20 cellular contexts compared by ENCODE assay signal in genomic region chr1:231610392-231610791, GRCh38.
"Had no signal": no experiment of that assay in that cellular context is flagged by ENCODE, and none has a peak within 500 bp of the region (broad histone marks: within the 10 kb centered on the region; RNA-seq: fewer than 3 reads in every experiment).

No MANE protein-coding gene starts in this region.

- H3K36me3 ChIP-seq: suprapubic skin had no signal

- H3K4me3 ChIP-seq: suprapubic skin had no signal

- H3K4me1 Mint-ChIP-seq: nephron progenitor cell had no signal

- H3K27me3 Mint-ChIP-seq: activated CD4-positive, alpha-beta memory T cell treated with anti-CD3 and anti-CD28 coated beads for 36 hours; stimulated activated naive CD8-positive, alpha-beta T cell treated with anti-CD3 and anti-CD28 coated beads, Interleukin-15, Interleukin-2, amounts not matched to agents 100 ng/mL and 50 ng/mL, for 24 hours had no signal

- H3K9me3 ChIP-seq: suprapubic skin had no signal

- H3K4me3 Mint-ChIP-seq: activated CD4-positive, alpha-beta memory T cell treated with anti-CD3 and anti-CD28 coated beads for 36 hours; activated CD8-positive, alpha-beta memory T cell treated with anti-CD3 and anti-CD28 coated beads, Interleukin-2, amount 10 ng/mL, durations not matched to agents 7 days and 5 days; activated naive CD4-positive, alpha-beta T cell treated with anti-CD3 and anti-CD28 coated beads, Interleukin-2, amount 10 ng/mL, durations not matched to agents 7 days and 5 days; nephron progenitor cell; stimulated activated naive CD8-positive, alpha-beta T cell treated with anti-CD3 and anti-CD28 coated beads, Interleukin-15, Interleukin-2, amounts not matched to agents 100 ng/mL and 50 ng/mL, for 24 hours; type B pancreatic cell had no signal

- FAIRE-seq: colon, endometrium, kidney had no signal

- ATAC-seq: activated CD8-positive, alpha-beta memory T cell treated with anti-CD3 and anti-CD28 coated beads, Interleukin-2, amount 10 ng/mL, durations not matched to agents 7 days and 5 days; right cardiac atrium had no signal

- H3K27ac Mint-ChIP-seq: activated CD4-positive, alpha-beta memory T cell treated with anti-CD3 and anti-CD28 coated beads for 36 hours; activated CD8-positive, alpha-beta memory T cell treated with anti-CD3 and anti-CD28 coated beads, Interleukin-2, amount 10 ng/mL, durations not matched to agents 7 days and 5 days; nephron progenitor cell; progenitor cell of endocrine pancreas; type B pancreatic cell had no signal

- DNase-seq: activated CD4-positive, alpha-beta memory T cell treated with anti-CD3 and anti-CD28 coated beads for 36 hours; activated CD4-positive, alpha-beta T cell treated with anti-CD3 and anti-CD28 coated beads for 1 hour; activated CD8-positive, alpha-beta memory T cell treated with anti-CD3 and anti-CD28 coated beads, Interleukin-2, amount 10 ng/mL, durations not matched to agents 7 days and 5 days; activated naive CD4-positive, alpha-beta T cell treated with anti-CD3 and anti-CD28 coated beads, Interleukin-2, amount 10 ng/mL, durations not matched to agents 7 days and 5 days; activated T-cell treated with anti-CD3 and anti-CD28 coated beads, Interleukin-2, amount 50 U/mL, for 1 hour; amniotic stem cell; caudate nucleus; kidney; mesendoderm; nephron progenitor cell; occipital lobe; right cardiac atrium; T1000 had no signal

- H3K27ac ChIP-seq: suprapubic skin, VCaP had no signal

- H3K27me3 ChIP-seq: suprapubic skin had no signal
